ENCODE assay signal across 8 cellular contexts in genomic region chr7:54773472-54774399, GRCh38. TPM values are rescaled to one million over a fixed set of nuclear protein-coding genes. Genes with fewer than 3 reads are reported as not detected.
DNase-seq lines count a peak whose midpoint lies in the region; ATAC-seq and TF ChIP-seq lines count a peak whose summit lies in the region.

No MANE protein-coding gene starts in this region.

- H3K27me3 Mint-ChIP-seq in osteocyte (ENCODE audit: unreplicated experiment) = peaks cover 14% of the 10 kb centered on the region

- H3K4me1 Mint-ChIP-seq in osteocyte (ENCODE audit: unreplicated experiment) = peaks cover 9% of the 10 kb centered on the region

- peaks cover 14% of the 10 kb centered on the region for H3K27me3 ChIP-seq in gastroesophageal sphincter
- H3K27me3 ChIP-seq in thyroid gland = no peaks in the 10 kb centered on the region

- H3K9me3 Mint-ChIP-seq in osteocyte (ENCODE audit: unreplicated experiment) = no peaks in the 10 kb centered on the region

- H3K36me3 ChIP-seq in gastroesophageal sphincter (no peaks in the 10 kb centered on the region), thyroid gland (no peaks in the 10 kb centered on the region)

- peak; percentile 87 for ATAC-seq in GM21825 (IDR thresholded peaks at IDR 0.05; ENCODE audit: unreplicated experiment)
- ATAC-seq in gastroesophageal sphincter = peak; percentile 93

- peak overlapping the region; percentile 50 for H3K4me3 ChIP-seq in LNCaP clone FGC (ENCODE audit: low read depth, low read length)
- peak overlapping the region; percentile 37 to 39 for H3K4me3 ChIP-seq in gastroesophageal sphincter
- no peak overlapping the region for H3K4me3 ChIP-seq in thyroid gland (replicated peaks in 1 of 3)

- TF ChIP-seq EP300 in gastroesophageal sphincter (IDR thresholded peaks at IDR 0.05) = no peak

- POLR2A ChIA-PET in RWPE1 (lab: Yijun Ruan, JAX; ENCODE audit: low non-redundant PET) = no interaction called here

- intact Hi-C loops in thyroid gland (cut with DNase I) = loop anchor here (5.0 kb wide), 1 partner anchor 484 kb away; no protein-coding TSS in a partner anchor

- no peaks in the 10 kb centered on the region for H3K36me3 Mint-ChIP-seq in osteocyte (ENCODE audit: unreplicated experiment)

- 17 to 23% methylated on average over 12 to 18 of the region's 18 CpGs for WGBS in gastroesophageal sphincter (ENCODE audit: low coverage in 1 of 2), 2 donors
- WGBS in thyroid gland, 2 donors = 23 to 24% methylated on average over 18 of the region's 18 CpGs

- H3K27ac ChIP-seq in RWPE1 = peak overlapping the region; percentile 55
- H3K27ac ChIP-seq in gastroesophageal sphincter = peak overlapping the region in 1 of 4 donors; percentile 36
- H3K27ac ChIP-seq in thyroid gland = no peak overlapping the region

- peak overlapping the region; percentile 69 for H3K27ac Mint-ChIP-seq in osteocyte (ENCODE audit: unreplicated experiment)

- CTCF ChIA-PET in RWPE1 (lab: Yijun Ruan, JAX) = interaction anchor here (0.6 to 3.1 kb wide), 28 partner anchors 9 to 819 kb away, joined by 3 to 36 read pairs (median 4); partner anchors contain the start of gene EGFR

- H3K9me3 ChIP-seq in gastroesophageal sphincter (no peaks in the 10 kb centered on the region), thyroid gland (no peaks in the 10 kb centered on the region)

- H3K4me3 Mint-ChIP-seq in osteocyte (ENCODE audit: unreplicated experiment) = peak overlapping the region; percentile 77

- H3K4me1 ChIP-seq in gastroesophageal sphincter (peaks cover 0 to 7% (median 0%) of the 10 kb centered on the region in 3 donors), thyroid gland (peaks cover 0 to 3% of the 10 kb centered on the region in 2 donors)

- DNase-seq in DMS53 treated with DMSO at 0.1 percent for 48 hours (lab: John Stamatoyannopoulos, UW; ENCODE audit: unreplicated experiment) (peak; percentile 86), LNCaP clone FGC (ENCODE audit: low read depth) (peak; percentile 78), RWPE1 (ENCODE audit: low spot score) (peak; percentile 77), osteocyte (ENCODE audit: extremely low spot score, unreplicated experiment) (peak; percentile 92), thyroid gland (peak; percentile 83 to 88)
- DNase-seq in activated naive CD4-positive, alpha-beta T cell (lab: John Stamatoyannopoulos, UW) = peak; percentile 5 to 45 (median 12)

- peak; percentile 98 for TF ChIP-seq CTCF in LNCaP clone FGC (IDR thresholded peaks at IDR 0.05; ENCODE audit: control insufficient read depth, extremely low read depth, insufficient read depth)
- peak; percentile 93 for TF ChIP-seq CTCF in RWPE1 (conservative IDR thresholded peaks at IDR 0.05; ENCODE audit: low read depth)
- TF ChIP-seq CTCF in gastroesophageal sphincter (IDR thresholded peaks at IDR 0.05) = peak; percentile 72 to 87 (median 82)
- TF ChIP-seq CTCF in osteocyte (IDR thresholded peaks at IDR 0.05) = peak; percentile 87
- peak in 5 of 6 experiments; percentile 75 to 92 (median 84) for TF ChIP-seq CTCF in thyroid gland (IDR thresholded peaks at IDR 0.05)

- TF ChIP-seq POLR2A in gastroesophageal sphincter (IDR thresholded peaks at IDR 0.05) (no peak), thyroid gland (IDR thresholded peaks at IDR 0.05) (no peak)

RNA-seq across cellular contexts. Expression of gene SEC61G, which starts 14.7 kb away (rescaled TPM):
- total RNA-seq in gastroesophageal sphincter (100 to 1,000 TPM; 131 to 317 (median 291) TPM), osteocyte (113 and 120 TPM in 2 replicates), thyroid gland (100 to 1,000 TPM; 226 to 422 (median 267) TPM)

Comparison
In these comparisons a context has a peak if more than half of its experiments do, and no peak if none do; other contexts are left out.
1. DNase-seq: peak in every context shown above with its lines; median percentile 92 in osteocyte; 86 in DMS53 treated with DMSO at 0.1 percent for 48 hours; 86 in thyroid gland; 78 in LNCaP clone FGC; 77 in RWPE1; 12 in activated naive CD4-positive, alpha-beta T cell.
2. H3K4me3 ChIP-seq: peak in LNCaP clone FGC (single experiment) and gastroesophageal sphincter (2 of 2); none in thyroid gland (0 of 3).
3. Peak in every context shown above with its lines, with median percentiles within 50 percentile points of each other: CTCF ChIP-seq.